In the genomic region with DNA sequence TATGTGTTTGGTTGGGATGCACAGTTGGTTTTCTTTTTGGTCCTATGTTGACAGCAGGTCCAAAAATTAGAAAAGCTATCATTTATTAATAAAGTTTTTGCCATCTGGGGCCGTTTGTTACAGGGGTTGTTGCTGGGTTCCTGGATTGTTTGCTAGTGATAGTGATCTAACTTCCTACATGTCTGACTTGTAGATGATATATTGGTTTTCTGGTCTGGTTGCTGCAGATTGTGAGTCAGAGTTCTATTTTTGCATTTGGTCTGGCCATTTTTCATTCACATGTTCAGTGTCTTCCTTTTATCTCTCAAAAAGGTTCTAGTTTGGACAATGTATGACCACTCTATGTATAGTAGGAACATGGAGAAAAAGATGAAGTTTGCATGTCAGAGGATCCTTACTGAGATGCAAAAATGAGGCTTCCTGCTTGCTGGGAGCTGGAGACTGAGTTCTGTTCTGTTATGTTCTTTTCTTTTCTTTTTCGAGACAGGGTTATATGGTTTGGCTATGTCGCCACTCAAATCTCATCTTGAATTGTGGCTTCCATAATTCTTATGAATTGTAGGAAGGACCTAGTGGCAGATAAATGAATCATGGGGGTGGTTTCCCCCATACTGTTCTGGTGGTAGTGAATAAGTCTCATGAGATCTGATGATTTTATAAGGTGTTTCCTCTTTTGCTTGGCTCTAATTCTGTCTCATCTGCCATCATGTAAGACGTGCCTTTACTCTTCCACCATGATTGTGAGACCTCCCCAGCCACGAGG, we compare ENCODE assay signal across 9 cellular contexts. TPM values are rescaled to one million over a fixed set of nuclear protein-coding genes. Genes with fewer than 3 reads are reported as not detected.
DNase-seq lines count a peak whose midpoint lies in the region; ATAC-seq and TF ChIP-seq lines count a peak whose summit lies in the region.
"Had no signal": no experiment of that assay in that cellular context is flagged by ENCODE, and none has a peak within 500 bp of the region (broad histone marks: within the 10 kb centered on the region; RNA-seq: fewer than 3 reads in every experiment).

No MANE protein-coding gene starts in this region.

- peak overlapping the region; percentile 16; the same call in 1 of the 2 replicates for H3K27ac ChIP-seq in ACC112 (ENCODE audit: low read depth, low read length)
- H3K27ac ChIP-seq: SJSA1 had no signal

- peak; percentile 40 for DNase-seq in GM10266 (ENCODE audit: extremely low spot score)
- DNase-seq in RKO (ENCODE audit: low spot score): peak; percentile 40
- DNase-seq in erythroblast (lab: John Stamatoyannopoulos, UW): peak; percentile 52 to 81
- DNase-seq in NCI-H1092 treated with DMSO at 0.1 percent for 48 hours (lab: John Stamatoyannopoulos, UW): no peak
- DNase-seq in COLO829 (ENCODE audit: low spot score): no peak
- DNase-seq in germinal center (ENCODE audit: low spot score): no peak
- DNase-seq in left cardiac atrium: no peak

- H3K79me2 ChIP-seq in ACC112 (ENCODE audit: control insufficient read depth, insufficient read depth, low read length, unreplicated experiment): peaks cover 8% of the 10 kb centered on the region

- no peak for TF ChIP-seq POLR2A in erythroblast (IDR thresholded peaks at IDR 0.05; ENCODE audit: low read length)

- no peak for ATAC-seq in left cardiac atrium

- no peaks in the 10 kb centered on the region for H3K36me3 ChIP-seq in ACC112 (ENCODE audit: insufficient read depth, low read length)
- H3K36me3 ChIP-seq: SJSA1 had no signal

- TF ChIP-seq CTCF in GM10266 (IDR thresholded peaks at IDR 0.05; ENCODE audit: control insufficient read depth, insufficient read depth, low read depth, missing control alignments): no peak

- no peak overlapping the region for H2AFZ ChIP-seq in ACC112 (ENCODE audit: low read length, unreplicated experiment)

- H3K27me3 ChIP-seq in ACC112 (ENCODE audit: insufficient read depth, low read length): no peaks in the 10 kb centered on the region
- H3K27me3 ChIP-seq: SJSA1 had no signal

- peak overlapping the region; percentile 5; the same call in 1 of the 2 replicates for H3K4me3 ChIP-seq in ACC112 (ENCODE audit: low read depth, low read length)
- H3K4me3 ChIP-seq: SJSA1 had no signal

- peaks cover 7% of the 10 kb centered on the region for H3K4me1 ChIP-seq in ACC112 (ENCODE audit: control insufficient read depth, insufficient read depth, low read length, unreplicated experiment)

- intact Hi-C loops in left cardiac atrium (cut with DNase I): loop anchor here (2.0 to 10.0 kb wide), 4 partner anchors 149 to 217 kb away; partner anchors contain the start of gene DEGS1 (in 1 of the 2)

RNA-seq across cellular contexts. Expression of gene NVL, which starts 4.1 kb away (rescaled TPM):
- total RNA-seq in left cardiac atrium: 10 to 100 TPM; 10.7 to 11.8 TPM

RNA-seq across cellular contexts. Expression of gene CNIH4, which starts 22.6 kb away (rescaled TPM):
- 10 to 100 TPM; 32.3 to 32.8 TPM for total RNA-seq in left cardiac atrium

Comparison
In these comparisons a context has a peak if more than half of its experiments do, and no peak if none do; other contexts are left out.
1. DNase-seq: peak in GM10266 (single experiment), RKO (single experiment) and erythroblast (2 of 2); none in NCI-H1092 treated with DMSO at 0.1 percent for 48 hours (single experiment), COLO829 (single experiment), germinal center (single experiment) and left cardiac atrium (single experiment).